ENCODE assay signal across 8 cellular contexts in the genomic region with DNA sequence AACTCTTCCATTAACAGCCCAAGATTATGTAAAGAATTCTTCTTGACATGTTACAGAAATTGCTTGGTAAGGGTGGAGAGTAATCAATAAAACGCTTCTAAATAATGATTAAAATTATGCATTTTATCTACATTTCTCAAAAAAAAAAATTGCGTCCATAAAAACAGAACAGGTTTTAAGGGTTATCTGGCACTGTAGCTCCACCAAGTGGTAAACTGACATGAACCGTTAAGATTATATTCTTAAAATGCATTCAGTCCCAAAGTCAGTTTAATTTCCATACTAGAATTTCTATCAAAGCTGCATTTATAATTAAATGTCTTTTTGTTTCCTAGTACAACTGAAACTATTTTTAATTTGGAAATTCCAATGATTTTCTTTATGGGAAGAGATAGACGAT.
DNase-seq lines count a peak whose midpoint lies in the region; ATAC-seq and TF ChIP-seq lines count a peak whose summit lies in the region.

No MANE protein-coding gene starts in this region.

- ATAC-seq in heart left ventricle: no peak
- ATAC-seq in left cardiac atrium: no peak
- ATAC-seq in PC-3: no peak
- no peak for ATAC-seq in upper lobe of right lung
- ATAC-seq in GM18868 (IDR thresholded peaks at IDR 0.05; ENCODE audit: unreplicated experiment): no peak

- CTCF ChIA-PET in PC-3 (lab: Charles Lee): interaction anchor here (0.6 kb wide), 4 partner anchors 9 to 740 kb away, joined by 3 to 6 read pairs (median 3); no protein-coding TSS in a partner anchor

- H3K4me3 ChIP-seq in heart left ventricle (no peak overlapping the region), PC-3 (ENCODE audit: low read length) (no peak overlapping the region), fibroblast of villous mesenchyme (ENCODE audit: low read depth, low read length) (no peak overlapping the region), upper lobe of right lung (no peak overlapping the region)
- no peak overlapping the region for H3K4me3 ChIP-seq in effector memory CD4-positive, alpha-beta T cell (ENCODE audit: insufficient read depth, low read depth, low read length, poor library complexity, severe bottlenecking)

- DNase-seq in heart left ventricle: no peak
- DNase-seq in left cardiac atrium: no peak
- peak; percentile 57 for DNase-seq in PC-3
- peak; percentile 49 for DNase-seq in fibroblast of villous mesenchyme (ENCODE audit: low read depth)
- DNase-seq in upper lobe of right lung: no peak
- no peak for DNase-seq in activated effector memory CD4-positive, alpha-beta T cell treated with Interleukin-2 at 50 U/mL for 16 hours
- DNase-seq in effector memory CD4-positive, alpha-beta T cell: no peak

- TF ChIP-seq CTCF in heart left ventricle (IDR thresholded peaks at IDR 0.05) (peak; percentile 7 to 54 (median 34)), PC-3 (conservative IDR thresholded peaks at IDR 0.05; ENCODE audit: low read depth, low read length) (peak; percentile 69), fibroblast of villous mesenchyme (IDR thresholded peaks at IDR 0.05; ENCODE audit: insufficient read depth, low read depth, low read length) (peak; percentile 49), upper lobe of right lung (IDR thresholded peaks at IDR 0.05) (peak; percentile 43)

- H3K36me3 ChIP-seq in heart left ventricle (no peaks in the 10 kb centered on the region), PC-3 (ENCODE audit: low read depth, low read length) (no peaks in the 10 kb centered on the region; the same call in 1 of the 2 replicates), upper lobe of right lung (no peaks in the 10 kb centered on the region)
- H3K36me3 ChIP-seq in effector memory CD4-positive, alpha-beta T cell (ENCODE audit: control insufficient read depth, insufficient read depth, low read length): no peaks in the 10 kb centered on the region

- intact Hi-C loops in heart left ventricle (cut with DNase I) (loop anchor here in 9 of 10 donors (5.0 to 10.0 kb wide), 13 partner anchors 270 to 992 kb away; partner anchors contain the start of gene CAMK2D (in 1 of the 9)), left cardiac atrium (cut with DNase I) (loop anchor here (5.0 to 10.0 kb wide), 5 partner anchors 273 to 990 kb away; no protein-coding TSS in a partner anchor), PC-3 (cut with micrococcal nuclease) (loop anchor here (1.0 to 5.0 kb wide), 6 partner anchors 423 to 1106 kb away; partner anchors contain the start of gene CAMK2D), upper lobe of right lung (cut with DNase I) (no loop called here)

- H3K9me3 ChIP-seq in heart left ventricle (no peaks in the 10 kb centered on the region), PC-3 (ENCODE audit: low read length) (no peaks in the 10 kb centered on the region), upper lobe of right lung (no peaks in the 10 kb centered on the region)
- H3K9me3 ChIP-seq in effector memory CD4-positive, alpha-beta T cell (ENCODE audit: control insufficient read depth, low read length): no peaks in the 10 kb centered on the region

- no peaks in the 10 kb centered on the region for H3K4me1 ChIP-seq in heart left ventricle
- H3K4me1 ChIP-seq in PC-3 (ENCODE audit: insufficient read depth, low read length): peaks cover 13% of the 10 kb centered on the region
- no peaks in the 10 kb centered on the region for H3K4me1 ChIP-seq in upper lobe of right lung
- H3K4me1 ChIP-seq in effector memory CD4-positive, alpha-beta T cell (ENCODE audit: control insufficient read depth, insufficient read depth, low read length, poor library complexity, severe bottlenecking): no peaks in the 10 kb centered on the region

- WGBS in heart left ventricle, 4 donors: 6 to 18% (median 9%) methylated on average over 4 of the region's 4 CpGs

- H3K27ac ChIP-seq in heart left ventricle: no peak overlapping the region
- H3K27ac ChIP-seq in PC-3 (ENCODE audit: low read length): no peak overlapping the region
- H3K27ac ChIP-seq in upper lobe of right lung: no peak overlapping the region
- H3K27ac ChIP-seq in effector memory CD4-positive, alpha-beta T cell (ENCODE audit: insufficient read depth, low read length, poor library complexity, severe bottlenecking): no peak overlapping the region

- no peaks in the 10 kb centered on the region for H3K9me2 ChIP-seq in PC-3 (replicated peaks; ENCODE audit: low read length)

- TF ChIP-seq POLR2A in heart left ventricle (IDR thresholded peaks at IDR 0.05): no peak

- H3F3A ChIP-seq in PC-3 (ENCODE audit: low read length, unreplicated experiment): no peaks in the 10 kb centered on the region

- no peaks in the 10 kb centered on the region for H4K20me1 ChIP-seq in PC-3 (ENCODE audit: low read length)

- no peak overlapping the region for H2AFZ ChIP-seq in PC-3 (ENCODE audit: low read length)

- H3K9ac ChIP-seq in PC-3 (ENCODE audit: low read length): no peak overlapping the region

- H3K4me2 ChIP-seq in PC-3 (ENCODE audit: low read length): no peak overlapping the region

- H3K27me3 ChIP-seq in heart left ventricle (peaks cover 0 to 4% (median 0%) of the 10 kb centered on the region in 9 donors), PC-3 (ENCODE audit: low read length) (no peaks in the 10 kb centered on the region), upper lobe of right lung (peaks cover 4% of the 10 kb centered on the region)
- H3K27me3 ChIP-seq in effector memory CD4-positive, alpha-beta T cell (replicated peaks; ENCODE audit: control insufficient read depth, insufficient read depth, low read length, poor library complexity, severe bottlenecking): no peaks in the 10 kb centered on the region

- BruUV-seq in PC-3 (replicated peaks; lab: Mats Ljungman, UMichigan): no TSS peak

- POLR2A ChIA-PET in PC-3 (lab: Charles Lee; ENCODE audit: unreplicated experiment): no interaction called here

- H3K79me2 ChIP-seq in PC-3 (ENCODE audit: low read length): no peaks in the 10 kb centered on the region

Comparison
In these comparisons a context has a peak if more than half of its experiments do, and no peak if none do; other contexts are left out.
1. DNase-seq: peak in PC-3 (single experiment) and fibroblast of villous mesenchyme (single experiment); none in heart left ventricle (0 of 5), left cardiac atrium (single experiment), upper lobe of right lung (single experiment), activated effector memory CD4-positive, alpha-beta T cell treated with Interleukin-2 at 50 U/mL for 16 hours (single experiment) and effector memory CD4-positive, alpha-beta T cell (0 of 3).
2. Peak in every context shown above with its lines, with median percentiles within 50 percentile points of each other: CTCF ChIP-seq.